Comparison of ENCODE assay signal across 8 cellular contexts in genomic region chr7:100396421-100396982, GRCh38. TPM values are rescaled to one million over a fixed set of nuclear protein-coding genes. Genes with fewer than 3 reads are reported as not detected.
DNase-seq lines count a peak whose midpoint lies in the region; ATAC-seq and TF ChIP-seq lines count a peak whose summit lies in the region.

No MANE protein-coding gene starts in this region.

- no peaks in the 10 kb centered on the region for H3K9me3 ChIP-seq in CD4-positive, CD25-positive, alpha-beta regulatory T cell (ENCODE audit: control insufficient read depth in 2 of 2, low read length in 2 of 2)
- no peaks in the 10 kb centered on the region for H3K9me3 ChIP-seq in upper lobe of left lung

- peaks cover 12% of the 10 kb centered on the region for H3K4me1 ChIP-seq in CD4-positive, CD25-positive, alpha-beta regulatory T cell (ENCODE audit: control insufficient read depth, insufficient read depth, low read length, poor library complexity, severe bottlenecking)
- peaks cover 0 to 15% (median 13%) of the 10 kb centered on the region in 4 donors for H3K4me1 ChIP-seq in upper lobe of left lung

- peak; percentile 83 to 85 for ATAC-seq in CD4-positive, CD25-positive, alpha-beta regulatory T cell (ENCODE audit: low read depth in 2 of 2)
- ATAC-seq in GM19452 (IDR thresholded peaks at IDR 0.05; ENCODE audit: unreplicated experiment), result peak; percentile 93
- ATAC-seq in HG03457 (IDR thresholded peaks at IDR 0.05; ENCODE audit: unreplicated experiment), result peak; percentile 73
- peak; percentile 52 to 74 for ATAC-seq in upper lobe of left lung (ENCODE audit: low FRiP score in 2 of 2)

- H3K4me3 Mint-ChIP-seq in CD4-positive, CD25-positive, alpha-beta regulatory T cell, result peak overlapping the region; percentile 29 to 86 (median 80)
- no peak overlapping the region for H3K4me3 Mint-ChIP-seq in activated naive CD4-positive, alpha-beta T cell treated with anti-CD3 and anti-CD28 coated beads for 36 hours

- DNase-seq in CD4-positive, CD25-positive, alpha-beta regulatory T cell, result peak in 2 of 3 donors; percentile 58 to 83
- peak; percentile 85 for DNase-seq in activated naive CD4-positive, alpha-beta T cell treated with anti-CD3 and anti-CD28 coated beads for 36 hours
- no peak for DNase-seq in upper lobe of left lung
- DNase-seq in HuH-7 (ENCODE audit: low spot score), result no peak
- no peak for DNase-seq in mucosa of gallbladder (ENCODE audit: low spot score)
- DNase-seq in NCI-H1417 treated with DMSO at 0.1 percent for 48 hours (lab: John Stamatoyannopoulos, UW), result no peak

- no peaks in the 10 kb centered on the region for H3K9me3 Mint-ChIP-seq in CD4-positive, CD25-positive, alpha-beta regulatory T cell
- H3K9me3 Mint-ChIP-seq in activated naive CD4-positive, alpha-beta T cell treated with anti-CD3 and anti-CD28 coated beads for 36 hours, result no peaks in the 10 kb centered on the region

- H3K36me3 Mint-ChIP-seq in CD4-positive, CD25-positive, alpha-beta regulatory T cell, result peaks cover 4% of the 10 kb centered on the region
- H3K36me3 Mint-ChIP-seq in activated naive CD4-positive, alpha-beta T cell treated with anti-CD3 and anti-CD28 coated beads for 36 hours (ENCODE audit: low read depth), result no peaks in the 10 kb centered on the region

- CTCF ChIA-PET in activated naive CD4-positive, alpha-beta T cell treated with anti-CD3 and anti-CD28 coated beads for 36 hours (lab: Charles Lee), result interaction anchor here (0.6 to 3.2 kb wide), 10 partner anchors 11 to 201 kb away, joined by 3 to 14 read pairs (median 4); no protein-coding TSS in a partner anchor

- 60 to 61% methylated on average over 9 of the region's 9 CpGs for WGBS in upper lobe of left lung, 2 donors

- intact Hi-C loops in activated naive CD4-positive, alpha-beta T cell treated with anti-CD3 and anti-CD28 coated beads for 36 hours (cut with micrococcal nuclease), result loop anchor here (1.0 kb wide), 3 partner anchors 31 to 175 kb away; partner anchors contain the start of gene MEPCE

- peaks cover 9 to 24% (median 13%) of the 10 kb centered on the region in 4 donors for H3K4me1 Mint-ChIP-seq in CD4-positive, CD25-positive, alpha-beta regulatory T cell
- peaks cover 28% of the 10 kb centered on the region for H3K4me1 Mint-ChIP-seq in activated naive CD4-positive, alpha-beta T cell treated with anti-CD3 and anti-CD28 coated beads for 36 hours (ENCODE audit: low read depth)

- peak overlapping the region; percentile 75 for H3K4me3 ChIP-seq in CD4-positive, CD25-positive, alpha-beta regulatory T cell (ENCODE audit: low read depth, low read length)
- H3K4me3 ChIP-seq in upper lobe of left lung, result no peak overlapping the region

- H3K27ac ChIP-seq in CD4-positive, CD25-positive, alpha-beta regulatory T cell (ENCODE audit: insufficient read depth, low read length, poor library complexity, severe bottlenecking), result no peak overlapping the region
- H3K27ac ChIP-seq in upper lobe of left lung, result peak overlapping the region in 1 of 4 donors; percentile 11

- TF ChIP-seq POLR2A in upper lobe of left lung (IDR thresholded peaks at IDR 0.05), result no peak

- TF ChIP-seq EP300 in upper lobe of left lung (IDR thresholded peaks at IDR 0.05), result no peak

- H3K36me3 ChIP-seq in CD4-positive, CD25-positive, alpha-beta regulatory T cell (ENCODE audit: control insufficient read depth, insufficient read depth, low read length), result no peaks in the 10 kb centered on the region
- H3K36me3 ChIP-seq in upper lobe of left lung, result no peaks in the 10 kb centered on the region

- H3K27ac Mint-ChIP-seq in CD4-positive, CD25-positive, alpha-beta regulatory T cell, result peak overlapping the region; percentile 84 to 92 (median 86)
- H3K27ac Mint-ChIP-seq in activated naive CD4-positive, alpha-beta T cell treated with anti-CD3 and anti-CD28 coated beads for 36 hours, result no peak overlapping the region

- peaks cover 2% of the 10 kb centered on the region for H3K27me3 ChIP-seq in CD4-positive, CD25-positive, alpha-beta regulatory T cell (ENCODE audit: control insufficient read depth, insufficient read depth, low read length)
- no peaks in the 10 kb centered on the region for H3K27me3 ChIP-seq in upper lobe of left lung

- TF ChIP-seq CTCF in upper lobe of left lung (IDR thresholded peaks at IDR 0.05), result no peak

- H3K27me3 Mint-ChIP-seq in CD4-positive, CD25-positive, alpha-beta regulatory T cell, result peaks cover 21% of the 10 kb centered on the region
- H3K27me3 Mint-ChIP-seq in activated naive CD4-positive, alpha-beta T cell treated with anti-CD3 and anti-CD28 coated beads for 36 hours (ENCODE audit: low read depth), result peaks cover 19% of the 10 kb centered on the region

RNA-seq across cellular contexts. Expression of gene PILRA, which starts 23.2 kb away (rescaled TPM):
- total RNA-seq in CD4-positive, CD25-positive, alpha-beta regulatory T cell, result 13.2 TPM
- polyA plus RNA-seq in CD4-positive, CD25-positive, alpha-beta regulatory T cell, result under 1 TPM in 2 of 4 donors, not detected in 2; 0.17 to 0.39 TPM
- total RNA-seq in activated naive CD4-positive, alpha-beta T cell treated with anti-CD3 and anti-CD28 coated beads for 36 hours, result under 1 TPM; 0.27 to 0.29 TPM
- 10 to 100 TPM; 15.2 to 52.4 (median 24.2) TPM for total RNA-seq in upper lobe of left lung
- total RNA-seq in mucosa of gallbladder, result 8.0 TPM

RNA-seq across cellular contexts. Expression of gene ZCWPW1, which starts 32.0 kb away (rescaled TPM):
- total RNA-seq in CD4-positive, CD25-positive, alpha-beta regulatory T cell, result 4.0 TPM
- 1 to 10 TPM; 2.2 to 5.4 (median 4.0) TPM for polyA plus RNA-seq in CD4-positive, CD25-positive, alpha-beta regulatory T cell
- 1 to 10 TPM; 3.5 to 5.2 TPM for total RNA-seq in activated naive CD4-positive, alpha-beta T cell treated with anti-CD3 and anti-CD28 coated beads for 36 hours
- total RNA-seq in upper lobe of left lung (1 to 10 TPM; 3.8 to 6.3 (median 5.2) TPM), mucosa of gallbladder (4.6 TPM)

RNA-seq across cellular contexts. Expression of gene MEPCE, which starts 33.1 kb away (rescaled TPM):
- total RNA-seq in CD4-positive, CD25-positive, alpha-beta regulatory T cell, result 73.1 TPM
- polyA plus RNA-seq in CD4-positive, CD25-positive, alpha-beta regulatory T cell, result 10 to 100 TPM; 10.2 to 15.9 (median 13.5) TPM
- 10 to 100 TPM; 39.3 to 39.7 TPM for total RNA-seq in activated naive CD4-positive, alpha-beta T cell treated with anti-CD3 and anti-CD28 coated beads for 36 hours
- total RNA-seq in upper lobe of left lung (10 to 100 TPM; 19.3 to 45.4 (median 37.9) TPM), mucosa of gallbladder (40.5 TPM)

RNA-seq across cellular contexts. Expression of gene PILRB, which starts 38.6 kb away (rescaled TPM):
- total RNA-seq in CD4-positive, CD25-positive, alpha-beta regulatory T cell, result 88.0 TPM
- 1 to 10 TPM; 2.1 to 3.6 (median 2.5) TPM for polyA plus RNA-seq in CD4-positive, CD25-positive, alpha-beta regulatory T cell
- total RNA-seq in activated naive CD4-positive, alpha-beta T cell treated with anti-CD3 and anti-CD28 coated beads for 36 hours, result 10 to 100 TPM; 30.5 to 31.4 TPM
- total RNA-seq in upper lobe of left lung (100 to 1,000 TPM in 1 of 6 donors, 10 to 100 TPM in 5; 18.4 to 259 (median 39.9) TPM), mucosa of gallbladder (70.3 TPM)

RNA-seq across cellular contexts. Expression of gene PPP1R35, which starts 39.8 kb away (rescaled TPM):
- 52.8 TPM for total RNA-seq in CD4-positive, CD25-positive, alpha-beta regulatory T cell
- 10 to 100 TPM; 42.3 to 72.2 (median 49.4) TPM for polyA plus RNA-seq in CD4-positive, CD25-positive, alpha-beta regulatory T cell
- 10 to 100 TPM; 45.3 to 53.6 TPM for total RNA-seq in activated naive CD4-positive, alpha-beta T cell treated with anti-CD3 and anti-CD28 coated beads for 36 hours
- total RNA-seq in upper lobe of left lung (10 to 100 TPM; 24.3 to 56.8 (median 30.0) TPM), mucosa of gallbladder (36.3 TPM)

Comparison
In these comparisons a context has a peak if more than half of its experiments do, and no peak if none do; other contexts are left out.
1. DNase-seq: peak in CD4-positive, CD25-positive, alpha-beta regulatory T cell (2 of 3) and activated naive CD4-positive, alpha-beta T cell treated with anti-CD3 and anti-CD28 coated beads for 36 hours (single experiment); none in upper lobe of left lung (0 of 2), HuH-7 (single experiment), mucosa of gallbladder (single experiment) and NCI-H1417 treated with DMSO at 0.1 percent for 48 hours (single experiment).
2. Peak in every context shown above with its lines, with median percentiles within 50 percentile points of each other: ATAC-seq.